24 cellular contexts compared by ENCODE assay signal in genomic region chr17:158379-158778, GRCh38. TPM values are rescaled to one million over a fixed set of nuclear protein-coding genes. Genes with fewer than 3 reads are reported as not detected.
DNase-seq lines count a peak whose midpoint lies in the region; ATAC-seq, FAIRE-seq and TF ChIP-seq lines count a peak whose summit lies in the region.
"Had no signal": no experiment of that assay in that cellular context is flagged by ENCODE, and none has a peak within 500 bp of the region (broad histone marks: within the 10 kb centered on the region; RNA-seq: fewer than 3 reads in every experiment).

No MANE protein-coding gene starts in this region.

- H3K23me2 ChIP-seq in H1 (ENCODE audit: low read depth, low read length) = no peaks in the 10 kb centered on the region

- H3K14ac ChIP-seq in H1 (ENCODE audit: insufficient read length) (no peak overlapping the region), neuronal stem cell (ENCODE audit: low read length) (no peak overlapping the region)

- H2BK20ac ChIP-seq in H1 (ENCODE audit: low read length) = no peak overlapping the region

- H3K36me3 ChIP-seq in heart right ventricle (peaks cover 0 to 70% (median 0%) of the 10 kb centered on the region in 9 donors), H1 (ENCODE audit: control insufficient read depth in 2 of 4, insufficient read depth in 4 of 4, low read length in 3 of 4) (no peaks in the 10 kb centered on the region), neuronal stem cell (replicated peaks in 1 of 2; ENCODE audit: control insufficient read depth in 2 of 2, insufficient read depth in 2 of 2, low read length in 2 of 2) (no peaks in the 10 kb centered on the region)

- H3K18ac ChIP-seq in H1 (ENCODE audit: extremely low read depth, low read length) (no peak overlapping the region), neuronal stem cell (ENCODE audit: low read length) (no peak overlapping the region)

- peak; percentile 6 for DNase-seq in left ventricle myocardium superior
- no peak for DNase-seq in heart right ventricle
- DNase-seq in HTR-8/SVneo (ENCODE audit: insufficient read length, low spot score) = no peak
- no peak for DNase-seq in H1 (ENCODE audit: low read depth in 1 of 2, low spot score in 2 of 2)
- DNase-seq in neuronal stem cell (ENCODE audit: low spot score) = no peak
- DNase-seq in NCI-H2171 treated with DMSO at 0.1 percent for 48 hours (lab: John Stamatoyannopoulos, UW) = no peak
- no peak for DNase-seq in NCI-H2227 (lab: John Stamatoyannopoulos, UW; ENCODE audit: unreplicated experiment)
- DNase-seq: C1 segment of cervical spinal cord; Calu3; CD4-positive, alpha-beta memory T cell; COR-L47; DMS53; DMS79 treated with DMSO at 0.1 percent for 48 hours; GF-D8; GOT3; H7; HCEC 1CT had no signal

- H3K4me1 ChIP-seq in heart right ventricle (no peaks in the 10 kb centered on the region), H1 (replicated peaks in 1 of 4; ENCODE audit: control insufficient read depth in 3 of 4, insufficient read depth in 4 of 4, low read length in 3 of 4) (no peaks in the 10 kb centered on the region), neuronal stem cell (ENCODE audit: control insufficient read depth in 2 of 2, insufficient read depth in 1 of 2, low read depth in 1 of 2, low read length in 2 of 2) (no peaks in the 10 kb centered on the region)

- H3K27ac ChIP-seq in heart right ventricle (no peak overlapping the region), H1 (ENCODE audit: low read depth, low read length) (no peak overlapping the region), neuronal stem cell (replicated peaks; ENCODE audit: low read length) (no peak overlapping the region)

- ATAC-seq in left ventricle myocardium superior = no peak
- ATAC-seq in heart right ventricle = no peak

- H2AFZ ChIP-seq in H1 (ENCODE audit: low read length) (no peak overlapping the region), neuronal stem cell (ENCODE audit: low read length) (no peak overlapping the region)

- TF ChIP-seq POLR2A in H1 (IDR thresholded peaks at IDR 0.05; ENCODE audit: control extremely low read depth in 1 of 2, low read depth in 2 of 2, low read length in 2 of 2) = no peak

- H3K9me3 ChIP-seq in heart right ventricle = no peaks in the 10 kb centered on the region
- no peaks in the 10 kb centered on the region for H3K9me3 ChIP-seq in H1 (ENCODE audit: insufficient read depth in 2 of 2, low read depth in 1 of 2, low read length in 1 of 2)
- H3K9me3 ChIP-seq in neuronal stem cell (replicated peaks in 1 of 2; ENCODE audit: control insufficient read depth in 2 of 2, insufficient read depth in 1 of 2, low read depth in 1 of 2, low read length in 2 of 2) = peaks cover 0 to 2% of the 10 kb centered on the region in 2 donors

- H2BK12ac ChIP-seq in H1 (ENCODE audit: low read depth, low read length) (peak overlapping the region; percentile 17; the same call in 1 of the 2 replicates), neuronal stem cell (ENCODE audit: low read length) (no peak overlapping the region)

- H3K56ac ChIP-seq in H1 (replicated peaks; ENCODE audit: insufficient read length, low read depth, low read length) = no peak overlapping the region

- no peak overlapping the region for H3K4me3 ChIP-seq in heart right ventricle
- H3K4me3 ChIP-seq in H1 (ENCODE audit: extremely low read depth in 1 of 4, insufficient read depth in 2 of 4, low read depth in 3 of 4, low read length in 4 of 4) = no peak overlapping the region
- no peak overlapping the region for H3K4me3 ChIP-seq in neuronal stem cell (ENCODE audit: low read length in 2 of 2)

- TF ChIP-seq EP300 in H1 (IDR thresholded peaks at IDR 0.05; ENCODE audit: borderline replicate concordance in 1 of 2, low read depth in 2 of 2, low read length in 2 of 2) = no peak

- no peak overlapping the region for H2AK5ac ChIP-seq in H1 (ENCODE audit: low read depth, low read length)
- H2AK5ac ChIP-seq in neuronal stem cell (ENCODE audit: low read depth, low read length) = peak overlapping the region; percentile 56

- intact Hi-C loops in left ventricle myocardium superior (cut with micrococcal nuclease) = no loop called here
- intact Hi-C loops in heart right ventricle (cut with DNase I) = loop anchor here in 1 of 10 donors (5.0 kb wide), 1 partner anchor 154 kb away; no protein-coding TSS in a partner anchor

- no peaks in the 10 kb centered on the region for H3K79me2 ChIP-seq in H1 (ENCODE audit: control insufficient read depth in 1 of 2, insufficient read depth in 2 of 2, low read length in 2 of 2)

- no peak overlapping the region for H3K4me2 ChIP-seq in H1 (ENCODE audit: insufficient read depth in 1 of 2, low read depth in 2 of 2, low read length in 2 of 2)
- H3K4me2 ChIP-seq in neuronal stem cell (ENCODE audit: insufficient read depth, low read length, poor library complexity, severe bottlenecking) = no peak overlapping the region

- TF ChIP-seq CTCF in heart right ventricle (IDR thresholded peaks at IDR 0.05) (no peak), H1 (IDR thresholded peaks at IDR 0.05; ENCODE audit: control extremely low read depth in 1 of 3, insufficient read depth in 1 of 3, low read depth in 1 of 3, low read length in 3 of 3) (no peak)

- POLR2A ChIA-PET in H1 (lab: Charles Lee; ENCODE audit: partially characterized antibody) = interaction anchor here (0.7 kb wide), 1 partner anchor 1918 kb away, joined by 3 read pairs; no protein-coding TSS in a partner anchor

- no peak overlapping the region for H2BK5ac ChIP-seq in H1 (ENCODE audit: low read depth, low read length)
- peak overlapping the region; percentile 39 for H2BK5ac ChIP-seq in neuronal stem cell (ENCODE audit: low read length)

- H3K79me1 ChIP-seq in H1 (ENCODE audit: low read depth, low read length) (no peaks in the 10 kb centered on the region), neuronal stem cell (ENCODE audit: low read depth, low read length) (peaks cover 4% of the 10 kb centered on the region)

- H4K91ac ChIP-seq in H1 (replicated peaks; ENCODE audit: insufficient read length, low read length) (no peak overlapping the region), neuronal stem cell (ENCODE audit: low read depth, low read length, poor library complexity) (peak overlapping the region; percentile 24)

- H3K4ac ChIP-seq in H1 (replicated peaks; ENCODE audit: insufficient read length, low read depth, low read length) (no peak overlapping the region), neuronal stem cell (ENCODE audit: low read length) (no peak overlapping the region)

- CTCF ChIA-PET in H1 (lab: Charles Lee; ENCODE audit: partially characterized antibody) = interaction anchor here (2.1 kb wide), 1 partner anchor 9 kb away, joined by 5 read pairs; no protein-coding TSS in a partner anchor

- H2BK15ac ChIP-seq in H1 (ENCODE audit: low read length) = no peak overlapping the region
- no peak overlapping the region for H2BK15ac ChIP-seq in neuronal stem cell (ENCODE audit: low read length)

- H3K27me3 ChIP-seq in heart right ventricle (no peaks in the 10 kb centered on the region), H1 (replicated peaks in 1 of 4; ENCODE audit: control insufficient read depth in 3 of 4, extremely low read depth in 1 of 4, insufficient read depth in 3 of 4, low read length in 3 of 4) (no peaks in the 10 kb centered on the region), neuronal stem cell (ENCODE audit: control insufficient read depth in 3 of 3, insufficient read depth in 3 of 3, low read depth in 1 of 3, low read length in 3 of 3) (peaks cover 0 to 16% (median 0%) of the 10 kb centered on the region in 3 experiments)

- H4K8ac ChIP-seq in H1 (ENCODE audit: extremely low read depth, insufficient read depth, low read length) (no peak overlapping the region), neuronal stem cell (ENCODE audit: low read depth, low read length) (peak overlapping the region; percentile 17)

- FAIRE-seq in HTR-8/SVneo (lab: Jason Lieb, UNC) (peak; percentile 9), H1 (lab: Jason Lieb, UNC) (no peak)
- FAIRE-seq: GM12891, GM18507 had no signal

- H4K5ac ChIP-seq in H1 (ENCODE audit: insufficient read length, low read depth, low read length) = no peak overlapping the region

- no peak overlapping the region for H3K9ac ChIP-seq in H1 (replicated peaks in 1 of 4; ENCODE audit: extremely low read depth in 1 of 4, low read depth in 3 of 4, low read length in 3 of 4)
- peak overlapping the region; percentile 5 for H3K9ac ChIP-seq in neuronal stem cell (ENCODE audit: low read depth, low read length, poor library complexity)

- TF ChIP-seq RAD21 in H1 (IDR thresholded peaks at IDR 0.05 in 1 of 2, conservative IDR thresholded peaks at IDR 0.05 in 1 of 2; ENCODE audit: low read depth in 2 of 2, low read length in 2 of 2) = no peak

- peak overlapping the region; percentile 33 for H2BK120ac ChIP-seq in H1 (replicated peaks; ENCODE audit: low read depth, low read length)
- H2BK120ac ChIP-seq in neuronal stem cell (ENCODE audit: low read depth, low read length) = no peak overlapping the region

- 93 to 98% methylated on average over 7 of the region's 7 CpGs for WGBS in heart right ventricle, 2 donors
- 97% methylated on average over 7 of the region's 7 CpGs; no CpG with 5 or more reads in 1 of the 2 experiments for WGBS in H1 (ENCODE audit: extremely low coverage in 1 of 2, insufficient coverage in 1 of 2, insufficient read length in 1 of 2, insufficient replicate concordance in 2 of 2, low coverage in 1 of 2, low lambda C conversion rate in 2 of 2, missing lambda C conversion rate in 1 of 2), 2 experiments
- WGBS in neuronal stem cell (ENCODE audit: extremely low coverage in 2 of 2, insufficient read length in 2 of 2, insufficient replicate concordance in 1 of 2), 2 donors = no CpG with 5 or more reads among the region's 7 CpGs

- H3K23ac ChIP-seq in H1 (ENCODE audit: insufficient read length) (no peak overlapping the region), neuronal stem cell (ENCODE audit: low read depth, low read length, poor library complexity) (peak overlapping the region; percentile 12)

- H4K20me1 ChIP-seq in H1 (replicated peaks in 1 of 2; ENCODE audit: control insufficient read depth in 1 of 2, insufficient read depth in 2 of 2, low read length in 2 of 2) = peaks cover 0 to 2% of the 10 kb centered on the region in 2 experiments

RNA-seq across cellular contexts. Expression of gene SCGB1C2, which starts 21.0 kb away (rescaled TPM):
- not detected for total RNA-seq in left ventricle myocardium superior
- not detected for total RNA-seq in heart right ventricle
- not detected for polyA plus RNA-seq in heart right ventricle
- not detected in 2 replicates for total RNA-seq in H1 (2021; fragmentation: NEBNext Ultra II Directional; extraction: Animal tissue kit (Norgen Biotek cat#: 25700))
- polyA plus RNA-seq in H1 (2011; rRNA removed) = not detected in 2 replicates
- not detected for polyA plus RNA-seq in H1 (2011; cell fraction: cytosol; rRNA removed)
- not detected for polyA plus RNA-seq in H1 (2011; cell fraction: nucleus; rRNA removed)
- polyA plus RNA-seq in H1 (2012, experiment 1 of 2) = not detected in 4 replicates
- not detected for polyA plus RNA-seq in H1 (2012, experiment 2 of 2)
- polyA plus RNA-seq in H1 (2013, experiment 1 of 2) = not detected
- polyA plus RNA-seq in H1 (2013, experiment 2 of 2) = not detected
- not detected in 2 replicates for polyA minus RNA-seq in H1 (2011; rRNA and poly(A)+ RNA removed)
- polyA minus RNA-seq in H1 (2011; cell fraction: cytosol; rRNA and poly(A)+ RNA removed) = not detected
- not detected for polyA minus RNA-seq in H1 (2011; cell fraction: nucleus; rRNA and poly(A)+ RNA removed)
- not detected for polyA plus RNA-seq in neuronal stem cell (2013, experiment 1 of 2)
- polyA plus RNA-seq in neuronal stem cell (2013, experiment 2 of 2) = not detected
- total RNA-seq: A172; A673; Calu3; CD4-positive, alpha-beta memory T cell; Daoy; G401; H7 had no signal
- polyA plus RNA-seq: BJ; CD4-positive, alpha-beta memory T cell had no signal

RNA-seq across cellular contexts. Expression of gene DOC2B, which starts 23.1 kb away (rescaled TPM):
- total RNA-seq in left ventricle myocardium superior = 3.9 TPM
- 10 to 100 TPM in 1 of 10 donors, 1 to 10 TPM in 9; 2.6 to 13.0 (median 4.6) TPM for total RNA-seq in heart right ventricle
- polyA plus RNA-seq in heart right ventricle = 1 to 10 TPM; 2.5 to 4.9 TPM
- 3.3 and 4.0 TPM in 2 replicates for total RNA-seq in H1 (2021; fragmentation: NEBNext Ultra II Directional; extraction: Animal tissue kit (Norgen Biotek cat#: 25700))
- polyA plus RNA-seq in H1 (2011; rRNA removed) = 1.3 and 1.8 TPM in 2 replicates
- polyA plus RNA-seq in H1 (2011; cell fraction: cytosol; rRNA removed) = 2.2 TPM
- polyA plus RNA-seq in H1 (2011; cell fraction: nucleus; rRNA removed) = 2.5 TPM
- 1.0 to 1.7 TPM (median 1.5 TPM) in 4 replicates for polyA plus RNA-seq in H1 (2012, experiment 1 of 2)
- polyA plus RNA-seq in H1 (2012, experiment 2 of 2) = 1.3 TPM
- 1.3 TPM for polyA plus RNA-seq in H1 (2013, experiment 1 of 2)
- polyA plus RNA-seq in H1 (2013, experiment 2 of 2) = 1.1 TPM
- 1.9 and 3.6 TPM in 2 replicates for polyA minus RNA-seq in H1 (2011; rRNA and poly(A)+ RNA removed)
- 2.5 TPM for polyA minus RNA-seq in H1 (2011; cell fraction: cytosol; rRNA and poly(A)+ RNA removed)
- polyA minus RNA-seq in H1 (2011; cell fraction: nucleus; rRNA and poly(A)+ RNA removed) = 3.1 TPM
- polyA plus RNA-seq in neuronal stem cell (2013, experiment 1 of 2) = 5.0 TPM
- polyA plus RNA-seq in neuronal stem cell (2013, experiment 2 of 2) = 4.9 TPM
- total RNA-seq: G401 had no signal
- polyA plus RNA-seq: BJ; CD4-positive, alpha-beta memory T cell had no signal
